Comparison of ENCODE assay signal across 15 cellular contexts in the genomic region with DNA sequence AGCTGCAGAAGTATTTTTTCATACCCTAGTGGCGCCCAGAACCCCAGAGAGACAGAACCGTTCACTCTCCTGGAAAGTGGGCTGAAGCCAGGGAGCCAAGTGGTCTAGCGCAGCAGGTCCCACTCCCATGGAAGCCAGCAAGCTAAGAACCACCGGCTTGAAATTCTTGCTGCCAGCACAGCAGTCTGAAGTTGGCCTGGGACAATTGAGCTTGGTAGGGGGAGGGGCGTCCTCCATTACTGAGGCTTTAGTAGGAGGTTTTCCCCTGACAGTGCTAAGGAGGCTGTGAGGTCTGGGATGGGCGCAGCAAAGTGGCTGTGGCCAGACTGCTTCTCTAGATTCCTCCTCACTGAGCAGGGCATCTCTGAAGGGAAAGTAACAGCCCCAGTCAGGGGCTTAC.
DNase-seq lines count a peak whose midpoint lies in the region; ATAC-seq and TF ChIP-seq lines count a peak whose summit lies in the region.
"Had no signal": no experiment of that assay in that cellular context is flagged by ENCODE, and none has a peak within 500 bp of the region (broad histone marks: within the 10 kb centered on the region; RNA-seq: fewer than 3 reads in every experiment).

No MANE protein-coding gene starts in this region.

- H2AFZ ChIP-seq in hepatocyte (peak overlapping the region; percentile 45), neuronal stem cell (ENCODE audit: low read length) (peak overlapping the region; percentile 8)
- H2AFZ ChIP-seq: GM23248 had no signal

- no peak overlapping the region for H2AK5ac ChIP-seq in neuronal stem cell (ENCODE audit: low read depth, low read length)

- peaks cover 8% of the 10 kb centered on the region for H3K4me1 ChIP-seq in hepatocyte (ENCODE audit: insufficient read depth)
- peaks cover 0 to 1% of the 10 kb centered on the region in 2 donors for H3K4me1 ChIP-seq in neuronal stem cell (ENCODE audit: control insufficient read depth in 2 of 2, insufficient read depth in 1 of 2, low read depth in 1 of 2, low read length in 2 of 2)
- H3K4me1 ChIP-seq: BLaER1 treated with 17β-estradiol and CSF1 and Interleukin-3, amounts not matched to agents 10 nM and 100 nM had no signal

- no peaks in the 10 kb centered on the region for H3K27me3 ChIP-seq in hepatocyte
- no peaks in the 10 kb centered on the region for H3K27me3 ChIP-seq in neuronal stem cell (ENCODE audit: control insufficient read depth in 3 of 3, insufficient read depth in 3 of 3, low read depth in 1 of 3, low read length in 3 of 3)

- H3K23ac ChIP-seq in neuronal stem cell (ENCODE audit: low read depth, low read length, poor library complexity), result no peak overlapping the region

- H3K79me1 ChIP-seq in neuronal stem cell (ENCODE audit: low read depth, low read length), result no peaks in the 10 kb centered on the region

- no peak overlapping the region for H2BK5ac ChIP-seq in neuronal stem cell (ENCODE audit: low read length)

- no peaks in the 10 kb centered on the region for H4K20me1 ChIP-seq in hepatocyte (ENCODE audit: insufficient read depth, poor library complexity, severe bottlenecking)
- H4K20me1 ChIP-seq: BLaER1 treated with 17β-estradiol and CSF1 and Interleukin-3, amounts not matched to agents 10 nM and 100 nM had no signal

- H4K8ac ChIP-seq in neuronal stem cell (ENCODE audit: low read depth, low read length), result no peak overlapping the region

- H3K27ac ChIP-seq in hepatocyte (no peak overlapping the region), neuronal stem cell (replicated peaks; ENCODE audit: low read length) (no peak overlapping the region)
- H3K27ac ChIP-seq: BLaER1 treated with 17β-estradiol and CSF1 and Interleukin-3, amounts not matched to agents 10 nM and 100 nM; GM23248 had no signal

- H3K18ac ChIP-seq in neuronal stem cell (ENCODE audit: low read length), result no peak overlapping the region

- no peaks in the 10 kb centered on the region for H3K79me2 ChIP-seq in hepatocyte

- H3K4me2 ChIP-seq in hepatocyte, result no peak overlapping the region
- H3K4me2 ChIP-seq in neuronal stem cell (ENCODE audit: insufficient read depth, low read length, poor library complexity, severe bottlenecking), result no peak overlapping the region

- H3K9ac ChIP-seq in neuronal stem cell (ENCODE audit: low read depth, low read length, poor library complexity), result no peak overlapping the region
- H3K9ac ChIP-seq: BLaER1 treated with 17β-estradiol and CSF1 and Interleukin-3, amounts not matched to agents 10 nM and 100 nM; GM23248 had no signal

- no peaks in the 10 kb centered on the region for H3K9me2 ChIP-seq in hepatocyte (replicated peaks; ENCODE audit: insufficient read depth)

- no peak overlapping the region for H4K91ac ChIP-seq in neuronal stem cell (ENCODE audit: low read depth, low read length, poor library complexity)

- H3K4me3 ChIP-seq in hepatocyte (no peak overlapping the region), neuronal stem cell (ENCODE audit: low read length in 2 of 2) (no peak overlapping the region)
- H3K4me3 ChIP-seq: BLaER1 treated with 17β-estradiol and CSF1 and Interleukin-3, amounts not matched to agents 10 nM and 100 nM; GM23248 had no signal

- 83% methylated on average over 6 of the region's 6 CpGs for WGBS in hepatocyte (ENCODE audit: low lambda C conversion rate, missing lambda C conversion rate)
- WGBS in neuronal stem cell (ENCODE audit: extremely low coverage in 2 of 2, insufficient read length in 2 of 2, insufficient replicate concordance in 1 of 2), 2 donors, result no CpG with 5 or more reads among the region's 6 CpGs

- no peak overlapping the region for H2BK12ac ChIP-seq in neuronal stem cell (ENCODE audit: low read length)

- H2BK15ac ChIP-seq in neuronal stem cell (ENCODE audit: low read length), result no peak overlapping the region

- H3K14ac ChIP-seq in neuronal stem cell (ENCODE audit: low read length), result no peak overlapping the region

- H2BK120ac ChIP-seq in neuronal stem cell (ENCODE audit: low read depth, low read length), result no peak overlapping the region

- no peak for ATAC-seq in HG03354 (IDR thresholded peaks at IDR 0.05; ENCODE audit: poor library complexity, severe bottlenecking, unreplicated experiment)
- ATAC-seq: CD8-positive, alpha-beta T cell had no signal

- DNase-seq in activated gamma-delta T cell (lab: John Stamatoyannopoulos, UW) (peak; percentile 2), activated gamma-delta T cell treated with Interleukin-2 at 50 U/mL for 16 hours (no peak), hepatocyte (ENCODE audit: low spot score) (no peak), neuronal stem cell (ENCODE audit: low spot score) (no peak), DMS153 (lab: John Stamatoyannopoulos, UW) (no peak)
- no peak for DNase-seq in stimulated activated CD4-positive, alpha-beta T cell treated with anti-CD3 and anti-CD28 coated beads, Interleukin-4, amount 100 ng/mL, for 24 hours
- DNase-seq: 8988T; Calu3; CD8-positive, alpha-beta T cell; GDM1; GM23248; HCEC 1CT; IMR-90 had no signal

- H3K4ac ChIP-seq in neuronal stem cell (ENCODE audit: low read length), result no peak overlapping the region

- no peaks in the 10 kb centered on the region for H3K9me3 ChIP-seq in hepatocyte (ENCODE audit: low read depth)
- H3K9me3 ChIP-seq in neuronal stem cell (replicated peaks in 1 of 2; ENCODE audit: control insufficient read depth in 2 of 2, insufficient read depth in 1 of 2, low read depth in 1 of 2, low read length in 2 of 2), result no peaks in the 10 kb centered on the region

- no peak for TF ChIP-seq CTCF in hepatocyte (IDR thresholded peaks at IDR 0.05; ENCODE audit: poor library complexity)

- no peaks in the 10 kb centered on the region for H3K36me3 ChIP-seq in hepatocyte (replicated peaks; ENCODE audit: insufficient read depth, low read depth)
- no peaks in the 10 kb centered on the region for H3K36me3 ChIP-seq in neuronal stem cell (replicated peaks in 1 of 2; ENCODE audit: control insufficient read depth in 2 of 2, insufficient read depth in 2 of 2, low read length in 2 of 2)
- H3K36me3 ChIP-seq: BLaER1 treated with 17β-estradiol and CSF1 and Interleukin-3, amounts not matched to agents 10 nM and 100 nM had no signal
